In genomic region chr2:23460228-23460627, GRCh38 we compare ENCODE assay signal across 8 cellular contexts.
DNase-seq lines count a peak whose midpoint lies in the region; ATAC-seq and TF ChIP-seq lines count a peak whose summit lies in the region.

No MANE protein-coding gene starts in this region.

- H3K9me3 ChIP-seq in AG04450 (ENCODE audit: control insufficient read depth, insufficient read depth, low read length): 0 out of 2 replicates have a peak, but pooled peaks cover 3% of the 10 kb centered on the region

- TF ChIP-seq CTCF in AG04450 (IDR thresholded peaks at IDR 0.05; ENCODE audit: low read depth, low read length): peak; percentile 68

- H3K4me3 ChIP-seq in AG04450 (ENCODE audit: low read depth, low read length): no peak overlapping the region

- H3K27me3 ChIP-seq in AG04450 (ENCODE audit: control insufficient read depth, insufficient read depth, low read length): no peaks in the 10 kb centered on the region

- CTCF ChIA-PET in AG04450 (lab: Charles Lee): interaction anchor here (0.8 to 2.2 kb wide), 4 partner anchors 10 to 56 kb away, joined by 3 to 12 read pairs (median 4); no protein-coding TSS in a partner anchor

- DNase-seq in AG04450 (ENCODE audit: low read depth, low spot score): no peak
- peak; percentile 11 for DNase-seq in M059J (ENCODE audit: low read depth)
- DNase-seq in fibroblast of peridontal ligament (ENCODE audit: extremely low read depth): peak; percentile 34
- DNase-seq in HUDEP-2 (lab: John Stamatoyannopoulos, UW; ENCODE audit: unreplicated experiment in 76 of 76): no peak
- no peak for DNase-seq in SIG-M5 treated with dmso at 0.1 percent for 504 hours (lab: John Stamatoyannopoulos, UW; ENCODE audit: unreplicated experiment)
- DNase-seq in NCI-H524 treated with DMSO at 0.1 percent for 48 hours (lab: John Stamatoyannopoulos, UW): no peak

- no peak overlapping the region for H3K27ac ChIP-seq in AG04450 (ENCODE audit: low read depth, low read length)

- ATAC-seq in GM18861 (IDR thresholded peaks at IDR 0.05; ENCODE audit: unreplicated experiment): peak; percentile 56
- ATAC-seq in GM19455 (IDR thresholded peaks at IDR 0.05; ENCODE audit: unreplicated experiment): no peak

- POLR2A ChIA-PET in AG04450 (lab: Yijun Ruan, JAX): no interaction called here

Comparison
In these comparisons a context has a peak if more than half of its experiments do, and no peak if none do; other contexts are left out.
1. DNase-seq: peak in M059J (single experiment) and fibroblast of peridontal ligament (single experiment); none in AG04450 (single experiment), HUDEP-2 (0 of 76), SIG-M5 treated with dmso at 0.1 percent for 504 hours (single experiment) and NCI-H524 treated with DMSO at 0.1 percent for 48 hours (single experiment).